ENCODE assay signal across 8 cellular contexts in the genomic region with DNA sequence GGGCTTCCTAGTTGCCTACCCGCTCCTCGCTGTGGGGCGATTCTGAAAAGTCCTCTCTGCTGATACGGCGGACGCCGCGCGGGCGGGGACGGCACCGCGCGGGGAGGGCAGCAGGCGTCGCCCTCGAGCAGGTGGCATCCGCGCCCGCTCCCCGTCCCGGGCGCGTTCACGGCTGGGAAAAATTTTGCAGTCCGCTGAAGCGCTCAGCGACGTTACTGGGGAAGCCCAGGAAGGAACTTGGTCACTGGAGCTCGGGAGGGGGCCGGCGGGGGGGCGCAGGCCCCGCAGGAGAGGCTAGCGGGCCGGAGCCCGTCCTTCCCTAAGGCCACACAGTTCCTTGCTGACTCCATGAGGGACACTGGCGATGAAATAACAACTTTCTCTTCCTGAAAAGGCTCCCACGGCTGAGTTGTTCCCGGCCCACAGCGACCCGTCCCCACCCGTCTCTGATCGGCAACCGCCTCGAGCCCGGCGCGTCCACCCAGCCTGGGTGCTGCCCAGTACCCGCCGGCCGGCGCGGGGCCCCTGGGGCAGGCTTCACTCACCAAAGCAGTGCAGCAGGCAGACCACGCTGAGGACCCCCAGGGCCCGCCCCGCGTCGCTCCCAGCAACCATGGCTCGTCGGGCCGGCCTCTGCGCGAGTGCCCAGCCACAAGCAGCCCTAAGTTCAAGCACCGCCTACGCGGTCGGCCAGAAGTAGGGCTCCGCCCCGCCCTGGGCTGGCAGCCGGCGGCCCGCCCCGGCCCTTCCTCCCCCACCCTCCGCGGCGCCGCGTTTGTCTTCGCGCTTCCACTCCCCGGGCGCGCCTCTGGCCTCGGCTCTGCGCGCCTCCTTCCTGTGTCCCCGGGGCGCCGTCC. TPM values are rescaled to one million over a fixed set of nuclear protein-coding genes. Genes with fewer than 3 reads are reported as not detected.
A peak's percentile ranks its signal among the peaks of the same experiment; 100 is the strongest.
DNase-seq lines count a peak whose midpoint lies in the region; ATAC-seq and TF ChIP-seq lines count a peak whose summit lies in the region.

Gene CD58, minus strand, starts transcription at position 669 of the 857 bp plus-strand sequence. Its CDS starts 54 bp downstream, at position 615.

- peak; percentile 71 for TF ChIP-seq CTCF in coronary artery (IDR thresholded peaks at IDR 0.05)

- peak within 1 kb of the TSS; percentile 91 for H3K4me3 ChIP-seq in coronary artery

- peak within 1 kb of the TSS; percentile 95 for H3K4me3 Mint-ChIP-seq in activated CD4-positive, alpha-beta T cell treated with anti-CD3 and anti-CD28 coated beads, Interleukin-2, amount 10 ng/mL, durations not matched to agents 24 days and 14 days

- no peaks in the 10 kb centered on the region for H3K9me3 Mint-ChIP-seq in activated CD4-positive, alpha-beta T cell treated with anti-CD3 and anti-CD28 coated beads, Interleukin-2, amount 10 ng/mL, durations not matched to agents 24 days and 14 days

- DNase-seq in Ammon's horn (ENCODE audit: low spot score) (peak; percentile 82), NCI-H460 (ENCODE audit: extremely low read depth, low read depth) (peak; percentile 72), coronary artery (ENCODE audit: low spot score) (peak; percentile 91), left lobe of liver (ENCODE audit: low spot score) (peak; percentile 90)
- DNase-seq in activated CD4-positive, alpha-beta T cell treated with anti-CD3 and anti-CD28 coated beads, Interleukin-2, amount 10 ng/mL, durations not matched to agents 24 days and 14 days, result peak; percentile 95
- peak; percentile 68 for DNase-seq in stimulated activated CD4-positive, alpha-beta T cell treated with anti-CD3 and anti-CD28 coated beads, Interleukin-2, amount 100 ng/mL, for 4 hours (ENCODE audit: low read depth)

- H3K27ac Mint-ChIP-seq in activated CD4-positive, alpha-beta T cell treated with anti-CD3 and anti-CD28 coated beads, Interleukin-2, amount 10 ng/mL, durations not matched to agents 24 days and 14 days, result peak within 1 kb of the TSS; percentile 88

- H3K27ac ChIP-seq in coronary artery, result peak within 1 kb of the TSS; percentile 99

- peaks cover 32% of the 10 kb centered on the region for H3K36me3 Mint-ChIP-seq in activated CD4-positive, alpha-beta T cell treated with anti-CD3 and anti-CD28 coated beads, Interleukin-2, amount 10 ng/mL, durations not matched to agents 24 days and 14 days (ENCODE audit: low read depth)

- intact Hi-C loops in activated CD4-positive, alpha-beta T cell treated with anti-CD3 and anti-CD28 coated beads, Interleukin-2, amount 10 ng/mL, durations not matched to agents 24 days and 14 days (cut with micrococcal nuclease), result loop anchor here (1.0 to 10.0 kb wide), 12 partner anchors 14 to 794 kb away; partner anchors contain the start of genes CD101, MAN1A2 and TTF2

- no peaks in the 10 kb centered on the region for H3K27me3 Mint-ChIP-seq in activated CD4-positive, alpha-beta T cell treated with anti-CD3 and anti-CD28 coated beads, Interleukin-2, amount 10 ng/mL, durations not matched to agents 24 days and 14 days

- H3K4me1 Mint-ChIP-seq in activated CD4-positive, alpha-beta T cell treated with anti-CD3 and anti-CD28 coated beads, Interleukin-2, amount 10 ng/mL, durations not matched to agents 24 days and 14 days, result peaks cover 60% of the 10 kb centered on the region

- ATAC-seq in GM18907 (IDR thresholded peaks at IDR 0.05; ENCODE audit: unreplicated experiment) (peak; percentile 71), HG03139 (IDR thresholded peaks at IDR 0.05; ENCODE audit: unreplicated experiment) (peak; percentile 56), left lobe of liver (peak; percentile 91)

RNA-seq across cellular contexts. Expression of gene CD58, which starts in this region (rescaled TPM):
- 32.3 and 37.3 TPM in 2 replicates for total RNA-seq in NCI-H460 (2014; rRNA removed; shearing (Covaris generic))
- 25.7 and 34.8 TPM in 2 replicates for polyA plus RNA-seq in NCI-H460 (2014; cell fraction: nucleus; rRNA removed)
- total RNA-seq in activated CD4-positive, alpha-beta T cell treated with anti-CD3 and anti-CD28 coated beads, Interleukin-2, amount 10 ng/mL, durations not matched to agents 24 days and 14 days, result 26.5 and 31.0 TPM in 2 replicates
- total RNA-seq in left lobe of liver, result 2.7 TPM

Comparison
In these comparisons a context has a peak if more than half of its experiments do, and no peak if none do; other contexts are left out.
1. Peak in every context shown above with its lines: DNase-seq, ATAC-seq, H3K4me3 ChIP-seq and H3K27ac ChIP-seq.